23 cellular contexts compared by ENCODE assay signal in genomic region chr4:75843596-75843995, GRCh38. TPM values are rescaled to one million over a fixed set of nuclear protein-coding genes. Genes with fewer than 3 reads are reported as not detected.
A peak's percentile ranks its signal among the peaks of the same experiment; 100 is the strongest.
DNase-seq lines count a peak whose midpoint lies in the region; ATAC-seq and TF ChIP-seq lines count a peak whose summit lies in the region.
"Had no signal": no experiment of that assay in that cellular context is flagged by ENCODE, and none has a peak within 500 bp of the region (broad histone marks: within the 10 kb centered on the region; RNA-seq: fewer than 3 reads in every experiment).

No MANE protein-coding gene starts in this region.

- no peaks in the 10 kb centered on the region for H3K36me3 Mint-ChIP-seq in T-helper 17 cell (ENCODE audit: low read depth)
- H3K36me3 Mint-ChIP-seq: CD4-positive, CD25-positive, alpha-beta regulatory T cell; natural killer cell had no signal

- peak overlapping the region; percentile 76 for H3K9ac ChIP-seq in adipocyte (ENCODE audit: low read length)
- no peak overlapping the region for H3K9ac ChIP-seq in subcutaneous abdominal adipose tissue (ENCODE audit: low read length in 5 of 5)

- no peaks in the 10 kb centered on the region for H3K27me3 Mint-ChIP-seq in T-helper 17 cell
- H3K27me3 Mint-ChIP-seq: activated CD8-positive, alpha-beta T cell treated with anti-CD3 and anti-CD28 coated beads for 36 hours had no signal

- H3K9me3 ChIP-seq in adipocyte (ENCODE audit: control insufficient read depth, low read length) (no peaks in the 10 kb centered on the region), lower lobe of right lung (no peaks in the 10 kb centered on the region), subcutaneous abdominal adipose tissue (ENCODE audit: control insufficient read depth in 5 of 5, low read length in 5 of 5) (no peaks in the 10 kb centered on the region), T-helper 17 cell (ENCODE audit: control insufficient read depth, low read length, poor library complexity, severe bottlenecking) (no peaks in the 10 kb centered on the region)
- H3K9me3 ChIP-seq: prostate gland had no signal

- peaks cover 2% of the 10 kb centered on the region for H3K4me1 Mint-ChIP-seq in T-helper 17 cell

- DNase-seq in EH (ENCODE audit: low read depth) (peak; percentile 37), adipocyte (ENCODE audit: low read depth) (no peak), lower lobe of right lung (no peak), T-helper 1 cell (no peak), glomerular visceral epithelial cell (ENCODE audit: extremely low spot score) (no peak), T-helper 17 cell (no peak)
- DNase-seq: activated CD8-positive, alpha-beta T cell treated with anti-CD3 and anti-CD28 coated beads for 36 hours; activated naive CD4-positive, alpha-beta T cell; amygdala; CD4-positive, CD25-positive, alpha-beta regulatory T cell; central memory CD4-positive, alpha-beta T cell; DMS53; erythroblast; H9; Karpas-422; natural killer cell; NCI-H2081; T-helper 9 cell had no signal

- no peak for ATAC-seq in lower lobe of right lung
- ATAC-seq in HG03039 (IDR thresholded peaks at IDR 0.05; ENCODE audit: unreplicated experiment) = no peak
- no peak for ATAC-seq in T-helper 17 cell
- ATAC-seq: activated CD8-positive, alpha-beta T cell treated with anti-CD3 and anti-CD28 coated beads for 36 hours; natural killer cell; Panc1 had no signal

- H3K4me1 ChIP-seq in adipocyte (ENCODE audit: control insufficient read depth, insufficient read depth, low read length) = peaks cover 24% of the 10 kb centered on the region
- H3K4me1 ChIP-seq in lower lobe of right lung = peaks cover 19% of the 10 kb centered on the region
- peaks cover 1 to 15% (median 12%) of the 10 kb centered on the region in 5 donors for H3K4me1 ChIP-seq in subcutaneous abdominal adipose tissue (ENCODE audit: control insufficient read depth in 5 of 5, insufficient read depth in 5 of 5, low read length in 5 of 5)
- H3K4me1 ChIP-seq: prostate gland had no signal

- H3K4me3 Mint-ChIP-seq in T-helper 17 cell = no peak overlapping the region
- H3K4me3 Mint-ChIP-seq: activated CD8-positive, alpha-beta T cell treated with anti-CD3 and anti-CD28 coated beads for 36 hours; CD4-positive, CD25-positive, alpha-beta regulatory T cell; H9; natural killer cell had no signal

- H3K27ac ChIP-seq in lower lobe of right lung (peak overlapping the region; percentile 43), subcutaneous abdominal adipose tissue (ENCODE audit: low read depth, low read length) (peak overlapping the region; percentile 55)

- H3K36me3 ChIP-seq in adipocyte (ENCODE audit: control insufficient read depth, insufficient read depth, low read length, severe bottlenecking) (no peaks in the 10 kb centered on the region), lower lobe of right lung (no peaks in the 10 kb centered on the region), subcutaneous abdominal adipose tissue (ENCODE audit: control insufficient read depth in 5 of 5, insufficient read depth in 5 of 5, low read length in 5 of 5) (no peaks in the 10 kb centered on the region)
- H3K36me3 ChIP-seq: prostate gland had no signal

- intact Hi-C loops in lower lobe of right lung (cut with DNase I) = no loop called here

- TF ChIP-seq CTCF in lower lobe of right lung (IDR thresholded peaks at IDR 0.05) = no peak

- H3K27me3 ChIP-seq in adipocyte (replicated peaks; ENCODE audit: control insufficient read depth, insufficient read depth, low read length) (no peaks in the 10 kb centered on the region), lower lobe of right lung (ENCODE audit: low read depth) (no peaks in the 10 kb centered on the region), subcutaneous abdominal adipose tissue (ENCODE audit: control insufficient read depth in 5 of 5, insufficient read depth in 4 of 5, low read length in 5 of 5) (no peaks in the 10 kb centered on the region)

- H3K27ac Mint-ChIP-seq in T-helper 17 cell = no peak overlapping the region
- H3K27ac Mint-ChIP-seq: activated CD8-positive, alpha-beta T cell treated with anti-CD3 and anti-CD28 coated beads for 36 hours; CD4-positive, CD25-positive, alpha-beta regulatory T cell; H9; natural killer cell had no signal

- H3K4me3 ChIP-seq in adipocyte (ENCODE audit: low read length) (peak overlapping the region; percentile 39), lower lobe of right lung (no peak overlapping the region), subcutaneous abdominal adipose tissue (ENCODE audit: low read depth in 1 of 5, low read length in 5 of 5) (no peak overlapping the region)
- H3K4me3 ChIP-seq: prostate gland had no signal

RNA-seq across cellular contexts. Expression of gene PPEF2, which starts 58.7 kb away (rescaled TPM):
- total RNA-seq in lower lobe of right lung (not detected), T-helper 17 cell (under 1 TPM; 0.10 to 0.15 TPM)
- total RNA-seq: CD4-positive, CD25-positive, alpha-beta regulatory T cell; H9; HT1080; prostate gland had no signal
